In the genomic region with DNA sequence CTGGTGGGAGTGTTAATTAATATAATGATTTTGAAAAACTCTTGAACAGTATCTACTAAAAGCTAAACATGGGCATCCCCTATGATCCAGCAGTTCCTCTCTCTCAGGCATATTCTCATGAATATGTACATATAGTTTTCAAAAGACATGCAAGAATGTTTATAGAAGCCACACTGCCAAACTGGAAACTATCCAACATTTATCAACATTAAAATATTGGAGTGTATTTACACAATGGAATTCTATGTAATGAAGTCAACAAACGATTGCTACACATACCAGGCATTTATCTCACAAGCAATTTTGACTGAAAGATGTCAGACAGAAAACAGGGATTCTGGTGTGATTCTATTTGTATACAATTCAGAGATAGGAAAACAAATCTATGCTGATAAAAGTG, we compare ENCODE assay signal across 27 cellular contexts.
"Had no signal": no experiment of that assay in that cellular context is flagged by ENCODE, and none has a peak within 500 bp of the region (broad histone marks: within the 10 kb centered on the region; RNA-seq: fewer than 3 reads in every experiment).

No MANE protein-coding gene starts in this region.

- DNase-seq: activated B cell treated with CpG ODN at 0.5 μM for 24 hours; activated CD4-positive, alpha-beta memory T cell treated with anti-CD3 and anti-CD28 coated beads, Interleukin-2, amount 10 ng/mL, durations not matched to agents 7 days and 5 days; activated CD4-positive, alpha-beta T cell treated with anti-CD3 and anti-CD28 coated beads, Interleukin-2, amount 10 ng/mL, durations not matched to agents 7 days and 5 days; activated gamma-delta T cell; activated naive CD4-positive, alpha-beta T cell treated with anti-CD3 and anti-CD28 coated beads for 36 hours; activated T-cell treated with anti-CD3 and anti-CD28 coated beads for 4 hours; activated T-cell treated with anti-CD3 and anti-CD28 coated beads, Interleukin-2, amount 50 U/mL, for 48 hours; brain microvascular endothelial cell; central memory CD4-positive, alpha-beta T cell; MM.1S; NCI-H1105; NCI-H1436; NCI-H1694 treated with DMSO at 0.1 percent for 48 hours; NCI-H2029 treated with DMSO at 0.1 percent for 48 hours; NCI-H345; NCI-H510A; NCI-H69; RPMI8226; T-cell; T-helper 2 cell; T1000 had no signal

- H3K4me2 ChIP-seq: KMS-11 had no signal

- FAIRE-seq: TTC549 had no signal

- H3K27ac ChIP-seq: brain microvascular endothelial cell, KMS-11, SK-N-MC had no signal

- ATAC-seq: activated T-helper 17 cell treated with anti-CD3 and anti-CD28 coated beads, Interleukin-2, amount 50 U/mL, for 72 hours; Panc1; Right ventricle myocardium inferior; T-cell had no signal

- H3K9ac ChIP-seq: KMS-11 had no signal

- H3K36me3 ChIP-seq: brain microvascular endothelial cell had no signal

- H3K4me3 ChIP-seq: SK-N-MC had no signal

- H3K27me3 ChIP-seq: brain microvascular endothelial cell had no signal
